38 cellular contexts compared by ENCODE assay signal in genomic region chr5:114458726-114459125, GRCh38.
"Had no signal": no experiment of that assay in that cellular context is flagged by ENCODE, and none has a peak within 500 bp of the region (broad histone marks: within the 10 kb centered on the region; RNA-seq: fewer than 3 reads in every experiment).

No MANE protein-coding gene starts in this region.

- ATAC-seq: activated naive CD4-positive, alpha-beta T cell treated with anti-CD3 and anti-CD28 coated beads, Interleukin-2, amount 50 U/mL, for 72 hours; activated naive CD8-positive, alpha-beta T cell treated with anti-CD3 and anti-CD28 coated beads, Interleukin-2, amount 50 U/mL, for 24 hours; activated T-cell treated with anti-CD3 and anti-CD28 coated beads, Interleukin-2, amount 50 U/mL, for 4 hours; activated T-cell treated with anti-CD3 and anti-CD28 coated beads, Interleukin-2, amount 50 U/mL, for 72 hours; activated T-helper 17 cell treated with anti-CD3 and anti-CD28 coated beads, Interleukin-2, amount 50 U/mL, for 72 hours; body of pancreas had no signal

- H3K4me3 ChIP-seq: adrenal gland, ascending aorta, body of pancreas, breast epithelium, cardiac muscle cell had no signal

- H3K4me1 Mint-ChIP-seq: activated naive CD4-positive, alpha-beta T cell treated with anti-CD3 and anti-CD28 coated beads, Interleukin-2, amount 10 ng/mL, durations not matched to agents 7 days and 5 days; activated naive CD4-positive, alpha-beta T cell treated with anti-CD3 and anti-CD28 coated beads, Interleukin-2, amount 50 U/mL, for 24 hours; activated naive CD8-positive, alpha-beta T cell treated with anti-CD3 and anti-CD28 coated beads for 36 hours; activated naive CD8-positive, alpha-beta T cell treated with anti-CD3 and anti-CD28 coated beads, Interleukin-2, amount 10 ng/mL, durations not matched to agents 7 days and 5 days; activated naive CD8-positive, alpha-beta T cell treated with anti-CD3 and anti-CD28 coated beads, Interleukin-2, amount 50 U/mL, for 24 hours; activated T-helper 17 cell treated with anti-CD3 and anti-CD28 coated beads, Interleukin-2, amount 50 U/mL, for 72 hours; brain; central memory CD8-positive, alpha-beta T cell had no signal

- H3K27me3 Mint-ChIP-seq: activated naive CD4-positive, alpha-beta T cell treated with anti-CD3 and anti-CD28 coated beads, Interleukin-2, amount 10 ng/mL, durations not matched to agents 7 days and 5 days; activated naive CD8-positive, alpha-beta T cell treated with anti-CD3 and anti-CD28 coated beads, Interleukin-2, amount 10 ng/mL, durations not matched to agents 7 days and 5 days; activated naive CD8-positive, alpha-beta T cell treated with anti-CD3 and anti-CD28 coated beads, Interleukin-2, amount 50 U/mL, for 24 hours; activated T-cell treated with anti-CD3 and anti-CD28 coated beads, Interleukin-2, amount 50 U/mL, for 24 hours; central memory CD8-positive, alpha-beta T cell had no signal

- H3K36me3 Mint-ChIP-seq: activated naive CD4-positive, alpha-beta T cell treated with anti-CD3 and anti-CD28 coated beads, Interleukin-2, amount 10 ng/mL, durations not matched to agents 7 days and 5 days; activated naive CD4-positive, alpha-beta T cell treated with anti-CD3 and anti-CD28 coated beads, Interleukin-2, amount 50 U/mL, for 24 hours; activated naive CD4-positive, alpha-beta T cell treated with anti-CD3 and anti-CD28 coated beads, Interleukin-2, amount 50 U/mL, for 72 hours; activated naive CD8-positive, alpha-beta T cell; activated naive CD8-positive, alpha-beta T cell treated with anti-CD3 and anti-CD28 coated beads for 36 hours; activated naive CD8-positive, alpha-beta T cell treated with anti-CD3 and anti-CD28 coated beads, Interleukin-2, amount 10 ng/mL, durations not matched to agents 7 days and 5 days; brain had no signal

- H3K27ac ChIP-seq: adrenal gland, ascending aorta, body of pancreas, brain microvascular endothelial cell, breast epithelium, cardiac muscle cell had no signal

- H3K27ac Mint-ChIP-seq: activated naive CD4-positive, alpha-beta T cell treated with anti-CD3 and anti-CD28 coated beads for 36 hours; activated naive CD4-positive, alpha-beta T cell treated with anti-CD3 and anti-CD28 coated beads, Interleukin-2, amount 10 ng/mL, durations not matched to agents 7 days and 5 days; activated naive CD4-positive, alpha-beta T cell treated with anti-CD3 and anti-CD28 coated beads, Interleukin-2, amount 50 U/mL, for 24 hours; activated naive CD4-positive, alpha-beta T cell treated with anti-CD3 and anti-CD28 coated beads, Interleukin-2, amount 50 U/mL, for 72 hours; activated naive CD8-positive, alpha-beta T cell; activated naive CD8-positive, alpha-beta T cell treated with anti-CD3 and anti-CD28 coated beads for 36 hours; activated naive CD8-positive, alpha-beta T cell treated with anti-CD3 and anti-CD28 coated beads, Interleukin-2, amount 10 ng/mL, durations not matched to agents 7 days and 5 days; activated naive CD8-positive, alpha-beta T cell treated with anti-CD3 and anti-CD28 coated beads, Interleukin-2, amount 50 U/mL, for 24 hours; activated T-cell treated with anti-CD3 and anti-CD28 coated beads, Interleukin-2, amount 50 U/mL, for 24 hours; activated T-cell treated with anti-CD3 and anti-CD28 coated beads, Interleukin-2, amount 50 U/mL, for 72 hours; activated T-helper 1 cell treated with anti-CD3 and anti-CD28 coated beads, Interleukin-12 subunit alpha, Interleukin-12 subunit beta, Interleukin-2, Interleukin-4 antibody, amounts not matched to agents 30 ng/mL and 10 ng/mL and 1 ng/mL, durations not matched to agents 14 hours and 24 hours and 36 hours; activated T-helper 17 cell treated with anti-CD3 and anti-CD28 coated beads, Interleukin-2, amount 50 U/mL, for 72 hours; activated T-helper 2 cell treated with anti-CD3 and anti-CD28 coated beads, Interferon-gamma antibody, Interleukin-2, Interleukin-4, amounts not matched to agents 10 μg/mL and 5 μg/mL and 100 μg/mL, durations not matched to agents 14 hours and 24 hours and 36 hours had no signal

- H3K9me3 ChIP-seq: adrenal gland, ascending aorta, body of pancreas, breast epithelium had no signal

- DNase-seq: activated effector memory CD4-positive, alpha-beta T cell treated with anti-CD3 and anti-CD28 coated beads, Interleukin-2, amount 50 U/mL, for 16 hours; activated effector memory CD4-positive, alpha-beta T cell treated with Interleukin-2 at 50 U/mL for 16 hours; activated gamma-delta T cell; activated gamma-delta T cell treated with Interleukin-2 at 50 U/mL for 16 hours; activated naive CD4-positive, alpha-beta T cell; activated naive CD4-positive, alpha-beta T cell treated with anti-CD3 and anti-CD28 coated beads for 36 hours; activated naive CD4-positive, alpha-beta T cell treated with anti-CD3 and anti-CD28 coated beads, Interleukin-2, amount 10 ng/mL, durations not matched to agents 7 days and 5 days; activated naive CD4-positive, alpha-beta T cell treated with anti-CD3 and anti-CD28 coated beads, Interleukin-2, amount 50 U/mL, for 16 hours; activated naive CD4-positive, alpha-beta T cell treated with Interleukin-2 at 50 U/mL for 16 hours; activated naive CD8-positive, alpha-beta T cell treated with anti-CD3 and anti-CD28 coated beads for 36 hours; activated naive CD8-positive, alpha-beta T cell treated with anti-CD3 and anti-CD28 coated beads, Interleukin-2, amount 10 ng/mL, durations not matched to agents 7 days and 5 days; activated naive CD8-positive, alpha-beta T cell treated with anti-CD3 and anti-CD28 coated beads, Interleukin-2, amount 50 U/mL, for 24 hours; activated T-cell treated with anti-CD3 and anti-CD28 coated beads, Interleukin-2, amount 50 U/mL, for 1 hour; activated T-cell treated with anti-CD3 and anti-CD28 coated beads, Interleukin-2, amount 50 U/mL, for 24 hours; activated T-cell treated with anti-CD3 and anti-CD28 coated beads, Interleukin-2, amount 50 U/mL, for 4 hours; activated T-cell treated with anti-CD3 and anti-CD28 coated beads, Interleukin-2, amount 50 U/mL, for 48 hours; activated T-cell treated with anti-CD3 and anti-CD28 coated beads, Interleukin-2, amount 50 U/mL, for 72 hours; adrenal gland; amniotic stem cell; amygdala; anterior cingulate cortex; aorta; body of pancreas; brain microvascular endothelial cell; caudate nucleus; central memory CD4-positive, alpha-beta T cell; cerebellar nuclear complex had no signal

- H3K36me3 ChIP-seq: adrenal gland, ascending aorta, brain microvascular endothelial cell, breast epithelium, cardiac muscle cell had no signal

- H3K4me3 Mint-ChIP-seq: activated naive CD4-positive, alpha-beta T cell treated with anti-CD3 and anti-CD28 coated beads for 36 hours; activated naive CD4-positive, alpha-beta T cell treated with anti-CD3 and anti-CD28 coated beads, Interleukin-2, amount 10 ng/mL, durations not matched to agents 7 days and 5 days; activated naive CD4-positive, alpha-beta T cell treated with anti-CD3 and anti-CD28 coated beads, Interleukin-2, amount 50 U/mL, for 24 hours; activated naive CD8-positive, alpha-beta T cell; activated naive CD8-positive, alpha-beta T cell treated with anti-CD3 and anti-CD28 coated beads for 36 hours; activated naive CD8-positive, alpha-beta T cell treated with anti-CD3 and anti-CD28 coated beads, Interleukin-2, amount 10 ng/mL, durations not matched to agents 7 days and 5 days; activated naive CD8-positive, alpha-beta T cell treated with anti-CD3 and anti-CD28 coated beads, Interleukin-2, amount 50 U/mL, for 24 hours; activated T-cell treated with anti-CD3 and anti-CD28 coated beads, Interleukin-2, amount 50 U/mL, for 24 hours; activated T-cell treated with anti-CD3 and anti-CD28 coated beads, Interleukin-2, amount 50 U/mL, for 4 hours; activated T-cell treated with anti-CD3 and anti-CD28 coated beads, Interleukin-2, amount 50 U/mL, for 72 hours; activated T-helper 1 cell treated with anti-CD3 and anti-CD28 coated beads, Interleukin-12 subunit alpha, Interleukin-12 subunit beta, Interleukin-2, Interleukin-4 antibody, amounts not matched to agents 30 ng/mL and 10 ng/mL and 1 ng/mL, durations not matched to agents 14 hours and 24 hours and 36 hours; activated T-helper 17 cell treated with anti-CD3 and anti-CD28 coated beads, Interleukin-2, amount 50 U/mL, for 72 hours; brain; central memory CD8-positive, alpha-beta T cell had no signal

- H3K27me3 ChIP-seq: adrenal gland, ascending aorta, body of pancreas, brain microvascular endothelial cell, breast epithelium, cardiac muscle cell had no signal

- H3K9me3 Mint-ChIP-seq: activated naive CD4-positive, alpha-beta T cell treated with anti-CD3 and anti-CD28 coated beads for 36 hours; activated naive CD4-positive, alpha-beta T cell treated with anti-CD3 and anti-CD28 coated beads, Interleukin-2, amount 10 ng/mL, durations not matched to agents 7 days and 5 days; activated naive CD4-positive, alpha-beta T cell treated with anti-CD3 and anti-CD28 coated beads, Interleukin-2, amount 50 U/mL, for 24 hours; activated naive CD8-positive, alpha-beta T cell treated with anti-CD3 and anti-CD28 coated beads for 36 hours; activated naive CD8-positive, alpha-beta T cell treated with anti-CD3 and anti-CD28 coated beads, Interleukin-2, amount 10 ng/mL, durations not matched to agents 7 days and 5 days; activated naive CD8-positive, alpha-beta T cell treated with anti-CD3 and anti-CD28 coated beads, Interleukin-2, amount 50 U/mL, for 24 hours; activated T-cell treated with anti-CD3 and anti-CD28 coated beads, Interleukin-2, amount 50 U/mL, for 24 hours; activated T-cell treated with anti-CD3 and anti-CD28 coated beads, Interleukin-2, amount 50 U/mL, for 4 hours; activated T-cell treated with anti-CD3 and anti-CD28 coated beads, Interleukin-2, amount 50 U/mL, for 72 hours; activated T-helper 1 cell treated with anti-CD3 and anti-CD28 coated beads, Interleukin-12 subunit alpha, Interleukin-12 subunit beta, Interleukin-2, Interleukin-4 antibody, amounts not matched to agents 30 ng/mL and 10 ng/mL and 1 ng/mL, durations not matched to agents 14 hours and 24 hours and 36 hours; activated T-helper 17 cell treated with anti-CD3 and anti-CD28 coated beads, Interleukin-2, amount 50 U/mL, for 72 hours; activated T-helper 2 cell treated with anti-CD3 and anti-CD28 coated beads, Interferon-gamma antibody, Interleukin-2, Interleukin-4, amounts not matched to agents 10 μg/mL and 5 μg/mL and 100 μg/mL, durations not matched to agents 14 hours and 24 hours and 36 hours; brain; central memory CD8-positive, alpha-beta T cell had no signal

- H3K4me1 ChIP-seq: adrenal gland, ascending aorta, body of pancreas, breast epithelium had no signal
